21 cellular contexts compared by ENCODE assay signal in the genomic region with DNA sequence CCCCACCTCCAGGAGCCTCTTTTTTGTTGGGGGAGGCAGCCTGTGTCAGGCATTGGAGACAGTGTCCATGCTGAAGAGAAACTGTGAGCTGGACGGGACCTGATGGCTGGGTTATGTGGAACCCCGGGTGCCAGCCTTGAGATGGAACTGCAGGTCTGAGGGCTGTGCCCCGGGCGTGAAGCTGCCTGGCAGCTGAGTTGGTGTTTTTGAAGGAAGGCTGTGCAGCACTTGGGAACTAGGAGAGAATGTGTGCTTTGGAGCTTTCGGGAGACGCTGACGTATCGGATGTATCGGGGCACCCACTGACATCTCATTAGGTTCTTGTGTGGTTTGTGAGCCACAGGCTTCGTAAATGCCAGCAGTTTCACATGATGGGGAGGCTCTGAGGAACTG. TPM values are rescaled to one million over a fixed set of nuclear protein-coding genes. Genes with fewer than 3 reads are reported as not detected.
DNase-seq lines count a peak whose midpoint lies in the region; ATAC-seq, FAIRE-seq and TF ChIP-seq lines count a peak whose summit lies in the region.
"Had no signal": no experiment of that assay in that cellular context is flagged by ENCODE, and none has a peak within 500 bp of the region (broad histone marks: within the 10 kb centered on the region; RNA-seq: fewer than 3 reads in every experiment).

No MANE protein-coding gene starts in this region.

- peaks cover 14% of the 10 kb centered on the region; the same call in 1 of the 2 replicates for H3K23me2 ChIP-seq in H1 (ENCODE audit: low read depth, low read length)

- H2BK120ac ChIP-seq in H1 (replicated peaks; ENCODE audit: low read depth, low read length): no peak overlapping the region

- no peak overlapping the region for H3K23ac ChIP-seq in H1 (ENCODE audit: insufficient read length)

- TF ChIP-seq CTCF in H1 (IDR thresholded peaks at IDR 0.05; ENCODE audit: control extremely low read depth in 1 of 3, insufficient read depth in 1 of 3, low read depth in 1 of 3, low read length in 3 of 3): no peak
- no peak for TF ChIP-seq CTCF in osteoblast (IDR thresholded peaks at IDR 0.05; ENCODE audit: extremely low read depth, low read depth, low read length)
- TF ChIP-seq CTCF in OCI-LY7 (conservative IDR thresholded peaks at IDR 0.05; ENCODE audit: low read length): no peak

- DNase-seq in Ammon's horn (ENCODE audit: low spot score): peak; percentile 29
- DNase-seq in HEK293T (ENCODE audit: extremely low spot score): peak; percentile 5
- no peak for DNase-seq in H1 (ENCODE audit: low read depth in 1 of 2, low spot score in 2 of 2)
- peak; percentile 90 for DNase-seq in osteoblast (ENCODE audit: insufficient read length, low spot score, missing footprints)
- DNase-seq in stimulated activated CD4-positive, alpha-beta T cell treated with anti-CD3 and anti-CD28 coated beads, Interleukin-2, amount 100 ng/mL, for 48 hours: no peak
- no peak for DNase-seq in HCEC 1CT
- no peak for DNase-seq in OCI-LY7 (ENCODE audit: low spot score)
- DNase-seq: Calu3; CD8-positive, alpha-beta T cell; EL; NCI-H1417 treated with DMSO at 0.1 percent for 48 hours; NCI-H1930 had no signal

- no peak overlapping the region for H3K9ac ChIP-seq in H1 (replicated peaks in 1 of 4; ENCODE audit: extremely low read depth in 1 of 4, low read depth in 3 of 4, low read length in 3 of 4)
- H3K9ac ChIP-seq: BLaER1 treated with 17β-estradiol and CSF1 and Interleukin-3, amounts not matched to agents 10 nM and 100 nM; KMS-11 had no signal

- no peak overlapping the region for H3K56ac ChIP-seq in H1 (replicated peaks; ENCODE audit: insufficient read length, low read depth, low read length)

- no peak overlapping the region for H2BK15ac ChIP-seq in H1 (ENCODE audit: low read length)

- no peak overlapping the region for H4K5ac ChIP-seq in H1 (ENCODE audit: insufficient read length, low read depth, low read length)

- no peaks in the 10 kb centered on the region for H3K9me3 ChIP-seq in H1 (ENCODE audit: insufficient read depth in 2 of 2, low read depth in 1 of 2, low read length in 1 of 2)
- no peaks in the 10 kb centered on the region for H3K9me3 ChIP-seq in osteoblast (ENCODE audit: low read depth, low read length)
- no peaks in the 10 kb centered on the region for H3K9me3 ChIP-seq in OCI-LY7 (ENCODE audit: low read length)
- H3K9me3 ChIP-seq: A549; BLaER1 treated with 17β-estradiol and CSF1 and Interleukin-3, amounts not matched to agents 10 nM and 100 nM; SJSA1 had no signal

- CTCF ChIA-PET in HEK293T (lab: Yijun Ruan, JAX) (no interaction called here), H1 (lab: Charles Lee; ENCODE audit: partially characterized antibody) (interaction anchor here (0.5 to 2.4 kb wide), 14 partner anchors 9 to 149 kb away, joined by 3 to 12 read pairs (median 4); no protein-coding TSS in a partner anchor), OCI-LY7 (lab: Charles Lee; ENCODE audit: unreplicated experiment) (interaction anchor here (1.0 kb wide), 1 partner anchor 174 kb away, joined by 5 read pairs; no protein-coding TSS in a partner anchor)

- no peak overlapping the region for H4K91ac ChIP-seq in H1 (replicated peaks; ENCODE audit: insufficient read length, low read length)

- WGBS in H1 (ENCODE audit: extremely low coverage in 1 of 2, insufficient coverage in 1 of 2, insufficient read length in 1 of 2, insufficient replicate concordance in 2 of 2, low coverage in 1 of 2, low lambda C conversion rate in 2 of 2, missing lambda C conversion rate in 1 of 2), 2 experiments: 86% methylated on average over 10 of the region's 10 CpGs; no CpG with 5 or more reads in 1 of the 2 experiments

- no peak for TF ChIP-seq POLR2A in H1 (IDR thresholded peaks at IDR 0.05; ENCODE audit: control extremely low read depth in 1 of 2, low read depth in 2 of 2, low read length in 2 of 2)

- POLR2A ChIA-PET in HEK293T (lab: Yijun Ruan, JAX): no interaction called here
- POLR2A ChIA-PET in H1 (lab: Charles Lee; ENCODE audit: partially characterized antibody): interaction anchor here (0.8 to 1.4 kb wide), 4 partner anchors 11 to 90 kb away, joined by 3 to 4 read pairs (median 3); no protein-coding TSS in a partner anchor
- POLR2A ChIA-PET in OCI-LY7 (lab: Charles Lee): no interaction called here

- no peak overlapping the region for H2AK5ac ChIP-seq in H1 (ENCODE audit: low read depth, low read length)

- H3K79me2 ChIP-seq in H1 (ENCODE audit: control insufficient read depth in 1 of 2, insufficient read depth in 2 of 2, low read length in 2 of 2) (no peaks in the 10 kb centered on the region), osteoblast (ENCODE audit: insufficient read depth, low read length) (no peaks in the 10 kb centered on the region), OCI-LY7 (ENCODE audit: insufficient read depth, low read depth, low read length) (no peaks in the 10 kb centered on the region)

- no peak for FAIRE-seq in H1 (lab: Jason Lieb, UNC)
- FAIRE-seq: A549, GM12892, GM18507, H54 had no signal

- no peak overlapping the region for H2AFZ ChIP-seq in H1 (ENCODE audit: low read length)
- no peak overlapping the region for H2AFZ ChIP-seq in osteoblast (ENCODE audit: low read length)
- H2AFZ ChIP-seq in OCI-LY7 (ENCODE audit: low read length): no peak overlapping the region

- TF ChIP-seq EP300 in H1 (IDR thresholded peaks at IDR 0.05; ENCODE audit: borderline replicate concordance in 1 of 2, low read depth in 2 of 2, low read length in 2 of 2): no peak

- H3K27me3 ChIP-seq in H1 (replicated peaks in 1 of 4; ENCODE audit: control insufficient read depth in 3 of 4, extremely low read depth in 1 of 4, insufficient read depth in 3 of 4, low read length in 3 of 4) (peaks cover 0 to 28% (median 22%) of the 10 kb centered on the region in 4 experiments; a peak in 6 of 7 replicates), osteoblast (ENCODE audit: insufficient read depth, low read length) (peaks cover 69% of the 10 kb centered on the region)

- H3K18ac ChIP-seq in H1 (ENCODE audit: extremely low read depth, low read length): no peak overlapping the region

- ATAC-seq in HG03025 (IDR thresholded peaks at IDR 0.05; ENCODE audit: low FRiP score, unreplicated experiment): no peak
- ATAC-seq: CD8-positive, alpha-beta T cell had no signal

- no peak for TF ChIP-seq RAD21 in H1 (IDR thresholded peaks at IDR 0.05 in 1 of 2, conservative IDR thresholded peaks at IDR 0.05 in 1 of 2; ENCODE audit: low read depth in 2 of 2, low read length in 2 of 2)

- no TSS peak for BruUV-seq in OCI-LY7 (replicated peaks; lab: Mats Ljungman, UMichigan)

- H2BK12ac ChIP-seq in H1 (ENCODE audit: low read depth, low read length): no peak overlapping the region

- intact Hi-C loops in OCI-LY7 (cut with micrococcal nuclease; ENCODE audit: unreplicated experiment): no loop called here

- no peak overlapping the region for H3K4me2 ChIP-seq in H1 (ENCODE audit: insufficient read depth in 1 of 2, low read depth in 2 of 2, low read length in 2 of 2)
- no peak overlapping the region for H3K4me2 ChIP-seq in osteoblast (ENCODE audit: insufficient read depth, low read length)
- no peak overlapping the region for H3K4me2 ChIP-seq in OCI-LY7 (ENCODE audit: low read length)
- H3K4me2 ChIP-seq: A549; BLaER1 treated with 17β-estradiol and CSF1 and Interleukin-3, amounts not matched to agents 10 nM and 100 nM; KMS-11 had no signal

- H3K27ac ChIP-seq in H1 (ENCODE audit: low read depth, low read length) (no peak overlapping the region), osteoblast (ENCODE audit: low read depth, low read length) (no peak overlapping the region), OCI-LY7 (ENCODE audit: low read depth, low read length, poor library complexity, severe bottlenecking) (no peak overlapping the region)
- H3K27ac ChIP-seq: A549; BLaER1 treated with 17β-estradiol and CSF1 and Interleukin-3, amounts not matched to agents 10 nM and 100 nM; HL-60; KMS-11; SJSA1 had no signal

- no peak overlapping the region for H2BK20ac ChIP-seq in H1 (ENCODE audit: low read length)

- no peaks in the 10 kb centered on the region for H3K9me2 ChIP-seq in OCI-LY7 (ENCODE audit: insufficient read depth, low read length)

- no peak overlapping the region for H4K8ac ChIP-seq in H1 (ENCODE audit: extremely low read depth, insufficient read depth, low read length)

- H3K4me3 ChIP-seq in H1 (ENCODE audit: extremely low read depth in 1 of 4, insufficient read depth in 2 of 4, low read depth in 3 of 4, low read length in 4 of 4): no peak overlapping the region
- no peak overlapping the region for H3K4me3 ChIP-seq in osteoblast (ENCODE audit: insufficient read depth, low read length)
- no peak overlapping the region for H3K4me3 ChIP-seq in OCI-LY7 (ENCODE audit: low read depth, low read length, poor library complexity, severe bottlenecking)
- H3K4me3 ChIP-seq: A549; BLaER1 treated with 17β-estradiol and CSF1 and Interleukin-3, amounts not matched to agents 10 nM and 100 nM; SJSA1 had no signal

- H3K4ac ChIP-seq in H1 (replicated peaks; ENCODE audit: insufficient read length, low read depth, low read length): no peak overlapping the region

- H4K20me1 ChIP-seq in H1 (replicated peaks in 1 of 2; ENCODE audit: control insufficient read depth in 1 of 2, insufficient read depth in 2 of 2, low read length in 2 of 2): peaks cover 2 to 7% of the 10 kb centered on the region in 2 experiments
- no peaks in the 10 kb centered on the region for H4K20me1 ChIP-seq in osteoblast (ENCODE audit: insufficient read depth, low read length)
- H4K20me1 ChIP-seq in OCI-LY7 (ENCODE audit: insufficient read depth, low read length): no peaks in the 10 kb centered on the region

- H3K4me1 ChIP-seq in H1 (replicated peaks in 1 of 4; ENCODE audit: control insufficient read depth in 3 of 4, insufficient read depth in 4 of 4, low read length in 3 of 4): peaks cover 0 to 9% (median 4%) of the 10 kb centered on the region in 4 experiments; a peak in 6 of 7 replicates
- no peaks in the 10 kb centered on the region for H3K4me1 ChIP-seq in osteoblast (ENCODE audit: insufficient read depth, low read length)
- no peaks in the 10 kb centered on the region for H3K4me1 ChIP-seq in OCI-LY7 (ENCODE audit: insufficient read depth, low read length, poor library complexity, severe bottlenecking)
- H3K4me1 ChIP-seq: SJSA1 had no signal

- no peak overlapping the region for H2BK5ac ChIP-seq in H1 (ENCODE audit: low read depth, low read length)

- H3K14ac ChIP-seq in H1 (ENCODE audit: insufficient read length): no peak overlapping the region

- no peaks in the 10 kb centered on the region for H3K36me3 ChIP-seq in H1 (ENCODE audit: control insufficient read depth in 2 of 4, insufficient read depth in 4 of 4, low read length in 3 of 4)
- H3K36me3 ChIP-seq in osteoblast (ENCODE audit: insufficient read depth, low read length): no peaks in the 10 kb centered on the region
- H3K36me3 ChIP-seq in OCI-LY7 (ENCODE audit: insufficient read depth, low read length): no peaks in the 10 kb centered on the region
- H3K36me3 ChIP-seq: BLaER1 treated with 17β-estradiol and CSF1 and Interleukin-3, amounts not matched to agents 10 nM and 100 nM; SJSA1 had no signal

- H3K79me1 ChIP-seq in H1 (ENCODE audit: low read depth, low read length): peaks cover 2% of the 10 kb centered on the region

RNA-seq across cellular contexts. Expression of a gene that starts 2.2 kb away (rescaled TPM):
- total RNA-seq in H1 (2021; fragmentation: NEBNext Ultra II Directional; extraction: Animal tissue kit (Norgen Biotek cat#: 25700)): 57.2 and 61.8 TPM in 2 replicates
- 41.2 and 81.9 TPM in 2 replicates for polyA plus RNA-seq in H1 (2011; rRNA removed)
- 38.1 TPM for polyA plus RNA-seq in H1 (2011; cell fraction: cytosol; rRNA removed)
- 82.7 TPM for polyA plus RNA-seq in H1 (2011; cell fraction: nucleus; rRNA removed)
- 43.5 to 57.6 TPM (median 49.1 TPM) in 4 replicates for polyA plus RNA-seq in H1 (2012, experiment 1 of 2)
- polyA plus RNA-seq in H1 (2012, experiment 2 of 2): 36.6 TPM
- polyA plus RNA-seq in H1 (2013, experiment 1 of 2): 40.4 TPM
- 39.5 TPM for polyA plus RNA-seq in H1 (2013, experiment 2 of 2)
- polyA minus RNA-seq in H1 (2011; rRNA and poly(A)+ RNA removed): 33.9 and 37.3 TPM in 2 replicates
- polyA minus RNA-seq in H1 (2011; cell fraction: cytosol; rRNA and poly(A)+ RNA removed): 84.8 TPM
- 50.5 TPM for polyA minus RNA-seq in H1 (2011; cell fraction: nucleus; rRNA and poly(A)+ RNA removed)
- total RNA-seq in osteoblast (17.4 and 18.1 TPM in 2 replicates), OCI-LY7 (2022) (41.6 and 49.9 TPM in 2 replicates)
- 7.7 and 17.8 TPM in 2 replicates for total RNA-seq in OCI-LY7 (2014; rRNA removed; shearing (Covaris generic))

Comparison
In these comparisons a context has a peak if more than half of its experiments do, and no peak if none do; other contexts are left out.
1. DNase-seq: peak in Ammon's horn (single experiment), HEK293T (single experiment) and osteoblast (single experiment); none in H1 (0 of 2), stimulated activated CD4-positive, alpha-beta T cell treated with anti-CD3 and anti-CD28 coated beads, Interleukin-2, amount 100 ng/mL, for 48 hours (0 of 2), HCEC 1CT (single experiment) and OCI-LY7 (single experiment).